ENCODE assay signal across 15 cellular contexts in the genomic region with DNA sequence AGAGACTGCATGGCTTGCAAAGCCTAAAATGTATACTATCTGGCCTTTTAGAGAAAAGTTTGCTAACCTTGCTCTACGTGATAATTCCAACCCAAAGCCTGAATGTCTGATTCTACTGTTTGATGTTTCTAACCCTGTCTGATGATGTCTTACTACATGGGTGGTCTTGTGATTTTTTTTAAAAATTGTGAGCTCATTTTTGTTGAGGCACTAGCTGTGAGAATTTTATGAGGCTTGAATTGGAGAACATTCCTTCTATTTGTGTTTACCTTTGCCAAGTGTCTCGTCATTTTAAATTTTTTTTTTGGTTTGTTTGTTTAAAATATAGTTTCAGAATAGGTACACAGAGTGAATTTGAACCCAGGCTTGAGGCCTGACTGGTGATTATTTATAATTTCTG.
"Had no signal": no experiment of that assay in that cellular context is flagged by ENCODE, and none has a peak within 500 bp of the region (broad histone marks: within the 10 kb centered on the region; RNA-seq: fewer than 3 reads in every experiment).

No MANE protein-coding gene starts in this region.

- H3K4me3 Mint-ChIP-seq: naive thymus-derived CD4-positive, alpha-beta T cell had no signal

- H3K36me3 ChIP-seq: heart left ventricle, upper lobe of left lung, uterus had no signal

- H3K4me3 ChIP-seq: heart left ventricle, upper lobe of left lung, uterus had no signal

- H3K36me3 Mint-ChIP-seq: naive thymus-derived CD4-positive, alpha-beta T cell had no signal

- H3K4me1 ChIP-seq: upper lobe of left lung, uterus had no signal

- DNase-seq: effector memory CD4-positive, alpha-beta T cell; heart left ventricle; hippocampal formation; islet precursor cell; mammary epithelial cell; naive thymus-derived CD4-positive, alpha-beta T cell; posterior cingulate gyrus; right cardiac atrium; small intestine; stimulated activated CD4-positive, alpha-beta T cell treated with anti-CD3 and anti-CD28 coated beads, Interleukin-12 subunit alpha, Interleukin-12 subunit beta, amount 100 ng/mL, for 4 hours; stimulated activated naive CD4-positive, alpha-beta T cell treated with Interleukin-2 at 50 U/mL for 16 hours; upper lobe of left lung; uterus had no signal

- H3K27me3 ChIP-seq: heart left ventricle, upper lobe of left lung, uterus had no signal

- H3K9me3 ChIP-seq: heart left ventricle, upper lobe of left lung, uterus had no signal

- H3K27ac ChIP-seq: heart left ventricle, upper lobe of left lung, uterus had no signal

- ATAC-seq: esophagus mucosa; left lobe of liver; naive thymus-derived CD4-positive, alpha-beta T cell; right cardiac atrium had no signal

- H3K27ac Mint-ChIP-seq: naive thymus-derived CD4-positive, alpha-beta T cell had no signal
